In genomic region chr17:67139784-67140665, GRCh38 we compare ENCODE assay signal across 13 cellular contexts.
DNase-seq lines count a peak whose midpoint lies in the region; ATAC-seq, FAIRE-seq and TF ChIP-seq lines count a peak whose summit lies in the region.
"Had no signal": no experiment of that assay in that cellular context is flagged by ENCODE, and none has a peak within 500 bp of the region (broad histone marks: within the 10 kb centered on the region; RNA-seq: fewer than 3 reads in every experiment).

No MANE protein-coding gene starts in this region.

- H3K14ac ChIP-seq in mesenchymal stem cell (ENCODE audit: low read length in 2 of 2) = peak overlapping the region in 1 of 2 experiments; percentile 9

- WGBS in body of pancreas, 2 donors = 57 to 71% methylated on average over 10 of the region's 10 CpGs
- 64% methylated on average over 8 of the region's 10 CpGs for WGBS in mesenchymal stem cell
- 86 to 92% (median 88%) methylated on average over 10 of the region's 10 CpGs for WGBS in small intestine, 3 donors

- H3K36me3 ChIP-seq in HEK293 (ENCODE audit: control insufficient read depth in 2 of 2, insufficient read depth in 1 of 2, low read length in 2 of 2) (peaks cover 35 to 70% of the 10 kb centered on the region in 2 experiments), body of pancreas (replicated peaks in 1 of 2; ENCODE audit: insufficient read depth in 1 of 2, low read depth in 2 of 2) (peaks cover 0 to 3% of the 10 kb centered on the region in 2 donors), mesenchymal stem cell (ENCODE audit: control insufficient read depth in 1 of 2, insufficient read depth in 2 of 2, low read depth in 1 of 2, low read length in 2 of 2) (peaks cover 8 to 65% of the 10 kb centered on the region in 2 experiments), small intestine (ENCODE audit: control insufficient read depth in 2 of 2, insufficient read depth in 2 of 2, low read length in 2 of 2) (peaks cover 0 to 11% of the 10 kb centered on the region in 2 donors)

- H3K27me3 ChIP-seq in body of pancreas (no peaks in the 10 kb centered on the region), mesenchymal stem cell (ENCODE audit: control insufficient read depth in 1 of 2, insufficient read depth in 1 of 2, low read length in 2 of 2) (no peaks in the 10 kb centered on the region), small intestine (ENCODE audit: control insufficient read depth in 2 of 2, insufficient read depth in 2 of 2, low read length in 2 of 2) (no peaks in the 10 kb centered on the region)
- H3K27me3 ChIP-seq: suprapubic skin had no signal

- no peak overlapping the region for H3K27ac ChIP-seq in HEK293 (ENCODE audit: extremely low read depth, low read depth, low read length)
- H3K27ac ChIP-seq in body of pancreas = peak overlapping the region; percentile 8 to 72 (median 56)
- H3K27ac ChIP-seq in mesenchymal stem cell (ENCODE audit: low read length, poor library complexity, severe bottlenecking) = peak overlapping the region; percentile 50
- no peak overlapping the region for H3K27ac ChIP-seq in small intestine (ENCODE audit: low read depth in 1 of 2, low read length in 1 of 2)
- H3K27ac ChIP-seq: suprapubic skin had no signal

- H3K4me3 Mint-ChIP-seq in CD14-positive monocyte = peak overlapping the region in 1 of 2 donors; percentile 44

- FAIRE-seq in small intestine (lab: Jason Lieb, UNC) = no peak
- FAIRE-seq: G401.6 had no signal

- no peak overlapping the region for H3K9ac ChIP-seq in mesenchymal stem cell (ENCODE audit: low read length)

- H2BK12ac ChIP-seq in mesenchymal stem cell (ENCODE audit: low read length in 2 of 2) = no peak overlapping the region

- peaks cover 25% of the 10 kb centered on the region for H3K79me1 ChIP-seq in mesenchymal stem cell (replicated peaks; ENCODE audit: low read length, poor library complexity, severe bottlenecking)

- TF ChIP-seq POLR2A in body of pancreas (IDR thresholded peaks at IDR 0.05) = no peak

- ATAC-seq in body of pancreas = peak; percentile 99
- ATAC-seq in GM18511 (IDR thresholded peaks at IDR 0.05; ENCODE audit: unreplicated experiment) = no peak
- ATAC-seq in GM19467 (IDR thresholded peaks at IDR 0.05; ENCODE audit: unreplicated experiment) = no peak

- no peak overlapping the region for H2BK5ac ChIP-seq in mesenchymal stem cell (ENCODE audit: low read depth, low read length, poor library complexity, severe bottlenecking)

- no peak for TF ChIP-seq CTCF in CD14-positive monocyte (IDR thresholded peaks at IDR 0.05)
- TF ChIP-seq CTCF in HEK293 (tag by site-specific recombination; IDR thresholded peaks at IDR 0.05) = no peak
- TF ChIP-seq CTCF in body of pancreas (IDR thresholded peaks at IDR 0.05) = peak; percentile 9 to 83 (median 71)

- H3K36me3 Mint-ChIP-seq in CD14-positive monocyte = peaks cover 72 to 79% of the 10 kb centered on the region in 2 donors

- peak overlapping the region; percentile 19 to 25 for H3K18ac ChIP-seq in mesenchymal stem cell (ENCODE audit: low read depth in 1 of 2, low read length in 2 of 2)

- peak overlapping the region; percentile 49 for H4K8ac ChIP-seq in mesenchymal stem cell (ENCODE audit: low read length)

- no peak overlapping the region for H2BK120ac ChIP-seq in mesenchymal stem cell (ENCODE audit: low read depth, low read length)

- no peak overlapping the region for H3K4ac ChIP-seq in mesenchymal stem cell (ENCODE audit: low read depth in 1 of 2, low read length in 2 of 2)

- DNase-seq in CD14-positive monocyte (ENCODE audit: low spot score) (no peak), body of pancreas (peak; percentile 79 to 92 (median 87)), mesenchymal stem cell (peak; percentile 43), small intestine (no peak), SKM-1 (lab: John Stamatoyannopoulos, UW; ENCODE audit: unreplicated experiment) (no peak)
- DNase-seq: activated CD4-positive, alpha-beta T cell treated with anti-CD3 and anti-CD28 coated beads, Interleukin-2, amount 50 U/mL, for 1 hour; islet precursor cell; NCI-H510A had no signal

- H2AK5ac ChIP-seq in mesenchymal stem cell (ENCODE audit: low read length, severe bottlenecking) = peak overlapping the region; percentile 79

- H3K23ac ChIP-seq in mesenchymal stem cell (ENCODE audit: low read length in 2 of 2) = no peak overlapping the region

- no peaks in the 10 kb centered on the region for H3K9me3 ChIP-seq in HEK293 (ENCODE audit: control insufficient read depth, insufficient read depth, low read depth, low read length)
- no peaks in the 10 kb centered on the region for H3K9me3 ChIP-seq in body of pancreas
- no peaks in the 10 kb centered on the region for H3K9me3 ChIP-seq in mesenchymal stem cell (ENCODE audit: control insufficient read depth, low read length)
- no peaks in the 10 kb centered on the region for H3K9me3 ChIP-seq in small intestine (ENCODE audit: control insufficient read depth, low read depth)
- H3K9me3 ChIP-seq: suprapubic skin had no signal

- H3K4me3 ChIP-seq in HEK293 (ENCODE audit: low read depth, low read length) (no peak overlapping the region), body of pancreas (no peak overlapping the region), mesenchymal stem cell (ENCODE audit: insufficient read depth in 1 of 2, low read depth in 1 of 2, low read length in 2 of 2) (no peak overlapping the region), small intestine (ENCODE audit: low read depth in 1 of 2, low read length in 2 of 2) (no peak overlapping the region)
- H3K4me3 ChIP-seq: suprapubic skin had no signal

- peak overlapping the region; percentile 48 for H2BK15ac ChIP-seq in mesenchymal stem cell (ENCODE audit: low read depth, poor library complexity, severe bottlenecking)

- POLR2A ChIA-PET in HEK293 (lab: Yijun Ruan, JAX) = no interaction called here

- H3K9me3 Mint-ChIP-seq in CD14-positive monocyte = peaks cover 0 to 5% (median 3%) of the 10 kb centered on the region in 7 donors

- H2AFZ ChIP-seq in mesenchymal stem cell (ENCODE audit: low read depth, low read length) = no peak overlapping the region

- H3K4me1 ChIP-seq in HEK293 (ENCODE audit: control insufficient read depth, insufficient read depth, low read length) (no peaks in the 10 kb centered on the region), body of pancreas (peaks cover 24% of the 10 kb centered on the region), mesenchymal stem cell (ENCODE audit: control insufficient read depth, insufficient read depth, low read depth, low read length) (peaks cover 9% of the 10 kb centered on the region), small intestine (ENCODE audit: control insufficient read depth in 2 of 2, insufficient read depth in 1 of 2, low read depth in 1 of 2, low read length in 1 of 2) (no peaks in the 10 kb centered on the region)
- H3K4me1 ChIP-seq: suprapubic skin had no signal

- H4K91ac ChIP-seq in mesenchymal stem cell (ENCODE audit: low read length) = peak overlapping the region; percentile 34

- intact Hi-C loops in CD14-positive monocyte (cut with micrococcal nuclease) = no loop called here
- intact Hi-C loops in body of pancreas (cut with DNase I) = no loop called here

- H3K27me3 Mint-ChIP-seq in CD14-positive monocyte (ENCODE audit: low read depth in 3 of 3) = no peaks in the 10 kb centered on the region

- no peak overlapping the region for H3K4me2 ChIP-seq in mesenchymal stem cell (ENCODE audit: low read length, poor library complexity, severe bottlenecking)

- CTCF ChIA-PET in HEK293 (lab: Yijun Ruan, JAX) = interaction anchor here (0.6 to 1.2 kb wide), 7 partner anchors 8 to 236 kb away, joined by 3 to 4 read pairs (median 3); no protein-coding TSS in a partner anchor

- peaks cover 24% of the 10 kb centered on the region for H3K4me1 Mint-ChIP-seq in CD14-positive monocyte

- H3K27ac Mint-ChIP-seq in CD14-positive monocyte = peak overlapping the region; percentile 1 to 89 (median 70)

TF ChIP-seq in HEK293, 187 proteins besides CTCF, POLR2A, EP300 and RAD21:
- peak; percentile 28 for TF ChIP-seq ZNF654 (tag by site-specific recombination; IDR thresholded peaks at IDR 0.05; ENCODE audit: low read depth)
- no peak for TF ChIP-seq ZNF830 (tag by site-specific recombination; IDR thresholded peaks at IDR 0.05; ENCODE audit: low read depth)

Comparison
In these comparisons a context has a peak if more than half of its experiments do, and no peak if none do; other contexts are left out.
1. DNase-seq: peak in body of pancreas (4 of 4) and mesenchymal stem cell (single experiment); none in CD14-positive monocyte (single experiment), small intestine (single experiment) and SKM-1 (single experiment).
2. CTCF ChIP-seq: peak in body of pancreas (7 of 7); none in CD14-positive monocyte (single experiment) and HEK293 (single experiment).
3. H3K27ac ChIP-seq: peak in body of pancreas (4 of 4) and mesenchymal stem cell (single experiment); none in HEK293 (single experiment) and small intestine (0 of 2).